Comparison of ENCODE assay signal across 8 cellular contexts in the genomic region with DNA sequence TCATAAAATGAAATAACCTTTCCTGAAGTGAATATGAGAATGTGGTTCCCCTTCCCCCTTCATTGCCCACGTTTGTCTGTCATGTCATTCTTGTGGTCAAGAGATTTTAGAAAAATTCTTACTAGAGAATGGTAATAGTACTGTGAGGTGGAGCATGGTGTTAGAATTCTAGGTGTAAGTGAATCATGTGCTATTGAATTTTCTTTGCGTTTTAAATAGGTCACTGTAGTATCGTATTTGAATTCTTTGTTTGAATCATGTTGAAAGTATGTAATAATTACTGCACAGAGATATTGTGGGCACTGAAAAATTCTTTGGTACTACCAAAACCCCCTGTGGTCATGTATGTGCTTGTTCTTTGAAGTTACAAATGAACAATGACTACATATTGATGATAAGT. TPM values are rescaled to one million over a fixed set of nuclear protein-coding genes. Genes with fewer than 3 reads are reported as not detected.
DNase-seq lines count a peak whose midpoint lies in the region; ATAC-seq and TF ChIP-seq lines count a peak whose summit lies in the region.

No MANE protein-coding gene starts in this region.

- TF ChIP-seq CTCF in RWPE2 (IDR thresholded peaks at IDR 0.05; ENCODE audit: poor library complexity, severe bottlenecking) (no peak), osteoblast (IDR thresholded peaks at IDR 0.05; ENCODE audit: extremely low read depth, low read depth, low read length) (no peak)

- H3K9me3 ChIP-seq in RWPE2 (ENCODE audit: severe bottlenecking) = no peaks in the 10 kb centered on the region
- H3K9me3 ChIP-seq in osteoblast (ENCODE audit: low read depth, low read length) = no peaks in the 10 kb centered on the region

- H3K4me3 ChIP-seq in RWPE2 (ENCODE audit: severe bottlenecking) (no peak overlapping the region), osteoblast (ENCODE audit: insufficient read depth, low read length) (no peak overlapping the region)

- DNase-seq in NOMO-1 treated with DMSO at 0.1 percent for 48 hours (lab: John Stamatoyannopoulos, UW; ENCODE audit: unreplicated experiment) = peak; percentile 8
- DNase-seq in NOMO-1 treated with dmso at 0.1 percent for 144 hours (lab: John Stamatoyannopoulos, UW; ENCODE audit: unreplicated experiment) = no peak
- no peak for DNase-seq in RWPE2 (ENCODE audit: low spot score)
- peak; percentile 54 for DNase-seq in osteoblast (ENCODE audit: insufficient read length, low spot score, missing footprints)
- DNase-seq in UCSD-AML1 (lab: John Stamatoyannopoulos, UW; ENCODE audit: unreplicated experiment) = no peak
- no peak for DNase-seq in cerebellar cortex (ENCODE audit: low spot score)
- DNase-seq in NCI-H748 treated with DMSO at 0.1 percent for 48 hours (lab: John Stamatoyannopoulos, UW) = no peak

- H3K4me2 ChIP-seq in osteoblast (ENCODE audit: insufficient read depth, low read length) = peak overlapping the region; percentile 59

- H2AFZ ChIP-seq in osteoblast (ENCODE audit: low read length) = no peak overlapping the region

- H3K27me3 ChIP-seq in RWPE2 (ENCODE audit: insufficient read depth, poor library complexity, severe bottlenecking) = no peaks in the 10 kb centered on the region
- H3K27me3 ChIP-seq in osteoblast (ENCODE audit: insufficient read depth, low read length) = no peaks in the 10 kb centered on the region

- H4K20me1 ChIP-seq in osteoblast (ENCODE audit: insufficient read depth, low read length) = no peaks in the 10 kb centered on the region

- H3K4me1 ChIP-seq in RWPE2 (ENCODE audit: insufficient read depth, poor library complexity, severe bottlenecking) = peaks cover 15% of the 10 kb centered on the region
- peaks cover 18% of the 10 kb centered on the region for H3K4me1 ChIP-seq in osteoblast (ENCODE audit: insufficient read depth, low read length)

- H3K27ac ChIP-seq in RWPE2 (ENCODE audit: poor library complexity, severe bottlenecking) (peak overlapping the region; percentile 63), osteoblast (ENCODE audit: low read depth, low read length) (peak overlapping the region; percentile 50)

- H3K79me2 ChIP-seq in osteoblast (ENCODE audit: insufficient read depth, low read length) = peaks cover 16% of the 10 kb centered on the region

- peak; percentile 45 for ATAC-seq in HG02763 (IDR thresholded peaks at IDR 0.05; ENCODE audit: unreplicated experiment)
- peak; percentile 96 for ATAC-seq in RWPE2 (ENCODE audit: low read depth)

- H3K36me3 ChIP-seq in RWPE2 (ENCODE audit: low read depth) = peaks cover 5% of the 10 kb centered on the region; the same call in 1 of the 2 replicates
- H3K36me3 ChIP-seq in osteoblast (ENCODE audit: insufficient read depth, low read length) = peaks cover 4% of the 10 kb centered on the region

RNA-seq across cellular contexts. Expression of gene FUT8, which starts 49.9 kb away (rescaled TPM):
- total RNA-seq in osteoblast = 124 and 133 TPM in 2 replicates

Comparison
In these comparisons a context has a peak if more than half of its experiments do, and no peak if none do; other contexts are left out.
1. DNase-seq: peak in NOMO-1 treated with DMSO at 0.1 percent for 48 hours (single experiment) and osteoblast (single experiment); none in NOMO-1 treated with dmso at 0.1 percent for 144 hours (single experiment), RWPE2 (single experiment), UCSD-AML1 (single experiment), cerebellar cortex (single experiment) and NCI-H748 treated with DMSO at 0.1 percent for 48 hours (single experiment).